In the genomic region with DNA sequence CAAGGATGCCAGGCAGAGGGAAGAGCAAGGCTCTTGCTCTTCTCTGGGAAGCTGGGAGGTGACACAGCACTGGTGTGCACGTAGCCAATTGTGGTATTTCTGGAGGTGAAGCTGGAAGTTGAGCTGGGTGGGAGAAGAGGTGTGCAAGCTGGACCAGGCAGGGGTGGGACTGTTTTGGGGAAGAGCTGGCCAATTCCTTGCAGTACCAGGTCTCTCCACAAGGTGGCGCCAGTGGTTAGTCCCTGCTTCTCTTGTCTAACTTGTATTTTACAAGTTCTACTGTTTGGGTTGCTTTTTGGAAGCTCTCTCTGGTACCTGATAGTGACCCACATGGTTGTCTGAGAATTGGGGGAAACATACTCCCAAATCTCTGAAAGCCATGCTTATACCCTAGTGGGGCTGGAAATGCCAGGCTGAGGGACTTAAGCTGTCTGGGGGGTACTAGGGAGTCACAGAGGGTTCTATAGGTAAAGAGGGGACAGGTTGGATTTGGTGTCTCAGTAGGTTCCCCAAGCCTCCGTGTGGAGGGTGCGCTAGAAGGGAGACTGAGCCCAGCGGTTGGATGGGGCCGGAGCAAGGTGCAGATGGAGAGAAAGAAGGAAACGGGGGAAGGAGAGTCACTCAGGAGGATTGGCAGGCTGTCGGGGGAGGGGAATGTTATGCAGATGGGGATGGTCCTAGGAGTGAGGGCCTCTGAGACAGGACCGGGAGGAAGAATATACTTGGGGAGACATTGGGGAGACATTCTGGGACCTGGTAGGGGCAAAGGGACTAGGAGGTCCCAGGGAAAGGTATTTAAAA, we compare ENCODE assay signal across 8 cellular contexts. TPM values are rescaled to one million over a fixed set of nuclear protein-coding genes. Genes with fewer than 3 reads are reported as not detected.
A peak's percentile ranks its signal among the peaks of the same experiment; 100 is the strongest.
DNase-seq lines count a peak whose midpoint lies in the region; ATAC-seq and TF ChIP-seq lines count a peak whose summit lies in the region.

No MANE protein-coding gene starts in this region.

- TF ChIP-seq CTCF in DND-41 (IDR thresholded peaks at IDR 0.05; ENCODE audit: borderline replicate concordance, extremely low read depth, low read length, poor library complexity, severe bottlenecking) (peak; percentile 96), KMS-11 (conservative IDR thresholded peaks at IDR 0.05; ENCODE audit: low read depth, low read length) (peak; percentile 85), WI38 (IDR thresholded peaks at IDR 0.05; ENCODE audit: low read depth, low read length) (peak; percentile 97), cardiac fibroblast (IDR thresholded peaks at IDR 0.05; ENCODE audit: low read depth, low read length) (peak; percentile 97), left lung (IDR thresholded peaks at IDR 0.05) (peak; percentile 97)

- no peak overlapping the region for H3K9ac ChIP-seq in DND-41 (ENCODE audit: low read depth, low read length)
- no peak overlapping the region for H3K9ac ChIP-seq in KMS-11

- no peaks in the 10 kb centered on the region for H3K36me3 ChIP-seq in DND-41 (ENCODE audit: insufficient read depth, low read length)
- no peaks in the 10 kb centered on the region for H3K36me3 ChIP-seq in KMS-11 (ENCODE audit: insufficient read depth)
- no peaks in the 10 kb centered on the region for H3K36me3 ChIP-seq in left lung

- DNase-seq in DND-41 (peak; percentile 59), cardiac fibroblast (ENCODE audit: low read depth in 2 of 2) (peak; percentile 66 to 67), left lung (peak in 1 of 2 donors; percentile 78)
- peak; percentile 38 for DNase-seq in stimulated activated CD8-positive, alpha-beta memory T cell treated with anti-CD3 and anti-CD28 coated beads, Interleukin-15, amount 100 ng/mL, for 1 hour (ENCODE audit: low read depth)

- no peaks in the 10 kb centered on the region for H3K27me3 ChIP-seq in DND-41 (ENCODE audit: insufficient read depth, low read length, poor library complexity)
- H3K27me3 ChIP-seq in KMS-11 (ENCODE audit: insufficient read depth, low read depth) = peaks cover 12% of the 10 kb centered on the region; the same call in 1 of the 2 replicates
- H3K27me3 ChIP-seq in left lung = peaks cover 0 to 18% of the 10 kb centered on the region in 2 donors

- H2AFZ ChIP-seq in DND-41 (ENCODE audit: low read depth, low read length) (no peak overlapping the region), KMS-11 (ENCODE audit: low read depth) (no peak overlapping the region)

- H3K4me1 ChIP-seq in DND-41 (ENCODE audit: insufficient read depth, low read length) = no peaks in the 10 kb centered on the region
- no peaks in the 10 kb centered on the region for H3K4me1 ChIP-seq in KMS-11 (ENCODE audit: low read depth, poor library complexity, severe bottlenecking)
- H3K4me1 ChIP-seq in left lung = peaks cover 18 to 28% of the 10 kb centered on the region in 2 donors

- no peak overlapping the region for H3K4me3 ChIP-seq in DND-41 (ENCODE audit: low read depth in 1 of 2, low read length in 2 of 2)
- no peak overlapping the region for H3K4me3 ChIP-seq in KMS-11 (IDR thresholded peaks at IDR 0.05; ENCODE audit: insufficient read depth, low read depth, low read length)
- no peak overlapping the region for H3K4me3 ChIP-seq in WI38 (ENCODE audit: low read depth, low read length)
- no peak overlapping the region for H3K4me3 ChIP-seq in cardiac fibroblast (replicated peaks in 1 of 2; ENCODE audit: low read depth in 2 of 2, low read length in 2 of 2)
- H3K4me3 ChIP-seq in left lung = no peak overlapping the region

- H4K20me1 ChIP-seq in DND-41 (ENCODE audit: insufficient read depth, low read length) (no peaks in the 10 kb centered on the region; the same call in 1 of the 2 replicates), KMS-11 (ENCODE audit: insufficient read depth) (no peaks in the 10 kb centered on the region)

- intact Hi-C loops in left lung (cut with DNase I) = no loop called here

- no peak for ATAC-seq in DND-41 (ENCODE audit: insufficient read depth, low read depth)
- ATAC-seq in left lung = no peak
- no peak for ATAC-seq in HG02798 (IDR thresholded peaks at IDR 0.05; ENCODE audit: poor library complexity, unreplicated experiment)
- ATAC-seq in GM19455 (IDR thresholded peaks at IDR 0.05; ENCODE audit: unreplicated experiment) = no peak

- H3K9me3 ChIP-seq in DND-41 (ENCODE audit: insufficient read depth, low read length, severe bottlenecking) (no peaks in the 10 kb centered on the region), left lung (no peaks in the 10 kb centered on the region)

- H3K4me2 ChIP-seq in DND-41 (ENCODE audit: insufficient read depth, low read length) (no peak overlapping the region), KMS-11 (no peak overlapping the region)

- H3K27ac ChIP-seq in DND-41 (ENCODE audit: low read length) (no peak overlapping the region), KMS-11 (no peak overlapping the region), left lung (no peak overlapping the region)

- no peaks in the 10 kb centered on the region for H3K79me2 ChIP-seq in DND-41 (ENCODE audit: insufficient read depth, low read length)
- H3K79me2 ChIP-seq in KMS-11 (ENCODE audit: insufficient read depth, low read depth) = no peaks in the 10 kb centered on the region

RNA-seq across cellular contexts. Expression of a gene that starts 3.0 kb away (rescaled TPM):
- total RNA-seq in left lung = 10 to 100 TPM; 16.8 to 40.3 TPM

RNA-seq across cellular contexts. Expression of a gene that starts 14.2 kb away (rescaled TPM):
- total RNA-seq in left lung = 1 to 10 TPM; 7.7 to 9.7 TPM

RNA-seq across cellular contexts. Expression of a gene that starts 44.4 kb away (rescaled TPM):
- total RNA-seq in left lung = 100 to 1,000 TPM; 116 to 137 TPM
